Comparison of ENCODE assay signal across 8 cellular contexts in the genomic region with DNA sequence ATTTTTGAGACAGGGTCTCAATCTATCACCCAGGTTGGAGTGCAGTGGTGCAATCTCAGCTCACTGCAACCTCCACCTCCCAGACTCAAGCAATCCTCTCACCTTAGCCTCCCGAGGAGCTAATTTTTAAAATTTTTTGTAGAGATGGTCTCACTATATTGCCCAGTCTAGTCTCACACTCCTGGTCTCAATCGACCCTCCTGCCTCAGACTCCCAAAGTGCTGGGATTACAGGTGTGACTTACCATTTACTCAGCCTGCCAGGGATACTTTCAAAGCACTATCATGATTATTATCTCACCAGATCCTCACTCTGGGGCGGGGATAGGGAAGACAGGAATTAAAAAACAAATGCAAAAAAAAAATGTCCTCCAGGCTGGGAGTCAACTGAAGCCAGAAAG.
DNase-seq lines count a peak whose midpoint lies in the region; ATAC-seq and TF ChIP-seq lines count a peak whose summit lies in the region.

No MANE protein-coding gene starts in this region.

- ATAC-seq in psoas muscle (no peak), GM21717 (IDR thresholded peaks at IDR 0.05; ENCODE audit: unreplicated experiment) (no peak)

- POLR2A ChIA-PET in CD8-positive, alpha-beta memory T cell (lab: Charles Lee) = no interaction called here

- peak overlapping the region; percentile 33 for H3K4me2 ChIP-seq in fibroblast of lung (ENCODE audit: extremely low read depth, insufficient read depth, low read length)

- peaks cover 41% of the 10 kb centered on the region for H3K4me1 ChIP-seq in CD8-positive, alpha-beta memory T cell (ENCODE audit: insufficient read depth, low read length)
- H3K4me1 ChIP-seq in fibroblast of lung (ENCODE audit: control insufficient read depth, extremely low read depth, insufficient read depth, low read length) (peaks cover 38% of the 10 kb centered on the region), psoas muscle (peaks cover 62% of the 10 kb centered on the region)

- no peaks in the 10 kb centered on the region for H3K36me3 ChIP-seq in CD8-positive, alpha-beta memory T cell (ENCODE audit: insufficient read depth, low read length)
- H3K36me3 ChIP-seq in fibroblast of lung (ENCODE audit: control insufficient read depth, insufficient read depth, low read length) (no peaks in the 10 kb centered on the region), psoas muscle (ENCODE audit: insufficient read depth in 1 of 2, low read depth in 1 of 2) (no peaks in the 10 kb centered on the region)

- H3K36me3 Mint-ChIP-seq in CD8-positive, alpha-beta memory T cell = peaks cover 0 to 1% (median 0%) of the 10 kb centered on the region in 3 donors

- H3K79me2 ChIP-seq in fibroblast of lung (ENCODE audit: control insufficient read depth, insufficient read depth, low read length) = no peaks in the 10 kb centered on the region

- peaks cover 0 to 1% of the 10 kb centered on the region in 2 donors for H3K27me3 Mint-ChIP-seq in CD8-positive, alpha-beta memory T cell

- no peak overlapping the region for H3K4me3 ChIP-seq in CD8-positive, alpha-beta memory T cell (ENCODE audit: low read length)
- H3K4me3 ChIP-seq in fibroblast of lung (replicated peaks in 1 of 4; ENCODE audit: control extremely low read depth in 1 of 4, insufficient read depth in 1 of 4, low read depth in 3 of 4, low read length in 4 of 4) (no peak overlapping the region), psoas muscle (peak overlapping the region; percentile 56)

- H3K4me3 Mint-ChIP-seq in CD8-positive, alpha-beta memory T cell = no peak overlapping the region

- peak overlapping the region; percentile 6 for H3K9ac ChIP-seq in fibroblast of lung (ENCODE audit: insufficient read depth, low read length)

- no peaks in the 10 kb centered on the region for H4K20me1 ChIP-seq in fibroblast of lung (ENCODE audit: control insufficient read depth, extremely low read depth, insufficient read depth, low read length)

- H3K4me1 Mint-ChIP-seq in CD8-positive, alpha-beta memory T cell = peaks cover 43 to 56% (median 51%) of the 10 kb centered on the region in 3 donors

- no peaks in the 10 kb centered on the region for H3K27me3 ChIP-seq in CD8-positive, alpha-beta memory T cell (ENCODE audit: insufficient read depth, low read length, poor library complexity, severe bottlenecking)
- H3K27me3 ChIP-seq in fibroblast of lung (ENCODE audit: control insufficient read depth, insufficient read depth, low read length) (no peaks in the 10 kb centered on the region), psoas muscle (ENCODE audit: insufficient read depth in 3 of 3, low read length in 2 of 3) (no peaks in the 10 kb centered on the region)

- H3K9me3 ChIP-seq in CD8-positive, alpha-beta memory T cell (ENCODE audit: low read length) = no peaks in the 10 kb centered on the region
- H3K9me3 ChIP-seq in fibroblast of lung (ENCODE audit: control insufficient read depth, insufficient read depth, low read depth, low read length) (no peaks in the 10 kb centered on the region), psoas muscle (no peaks in the 10 kb centered on the region)

- CTCF ChIA-PET in CD8-positive, alpha-beta memory T cell (lab: Charles Lee) = interaction anchor here (0.9 to 3.8 kb wide), 6 partner anchors 12 to 116 kb away, joined by 3 to 16 read pairs (median 6); no protein-coding TSS in a partner anchor

- TF ChIP-seq CTCF in VCaP (conservative IDR thresholded peaks at IDR 0.05) = no peak
- no peak for TF ChIP-seq CTCF in fibroblast of lung (conservative IDR thresholded peaks at IDR 0.05 in 1 of 2, IDR thresholded peaks at IDR 0.05 in 1 of 2; ENCODE audit: low read depth in 1 of 2, low read length in 2 of 2)
- TF ChIP-seq CTCF in psoas muscle (IDR thresholded peaks at IDR 0.05) = no peak

- intact Hi-C loops in psoas muscle (cut with DNase I) = loop anchor here (2.0 to 5.0 kb wide), 2 partner anchors 37 to 72 kb away; no protein-coding TSS in a partner anchor

- no peaks in the 10 kb centered on the region for H3K9me3 Mint-ChIP-seq in CD8-positive, alpha-beta memory T cell

- WGBS in psoas muscle, 3 donors = 69 to 73% (median 71%) methylated on average over 3 of the region's 3 CpGs

- DNase-seq in CD8-positive, alpha-beta memory T cell = no peak
- DNase-seq in fibroblast of lung (ENCODE audit: low read depth in 2 of 2) (no peak), psoas muscle (no peak), HCEC 1CT (no peak), NCI-H446 (lab: John Stamatoyannopoulos, UW) (no peak)
- DNase-seq in stimulated activated CD4-positive, alpha-beta T cell treated with anti-CD3 and anti-CD28 coated beads, Interleukin-4, amount 100 ng/mL, for 4 hours = no peak

- no peak overlapping the region for H2AFZ ChIP-seq in fibroblast of lung (ENCODE audit: low read length)

- peak overlapping the region in 6 of 8 donors; percentile 65 to 100 (median 98) for H3K27ac Mint-ChIP-seq in CD8-positive, alpha-beta memory T cell

- H3K27ac ChIP-seq in CD8-positive, alpha-beta memory T cell (ENCODE audit: low read depth, low read length) = no peak overlapping the region
- H3K27ac ChIP-seq in VCaP (peak overlapping the region; percentile 86), fibroblast of lung (ENCODE audit: insufficient read depth, low read length) (peak overlapping the region; percentile 88), psoas muscle (peak overlapping the region; percentile 99)
